In the genomic region with DNA sequence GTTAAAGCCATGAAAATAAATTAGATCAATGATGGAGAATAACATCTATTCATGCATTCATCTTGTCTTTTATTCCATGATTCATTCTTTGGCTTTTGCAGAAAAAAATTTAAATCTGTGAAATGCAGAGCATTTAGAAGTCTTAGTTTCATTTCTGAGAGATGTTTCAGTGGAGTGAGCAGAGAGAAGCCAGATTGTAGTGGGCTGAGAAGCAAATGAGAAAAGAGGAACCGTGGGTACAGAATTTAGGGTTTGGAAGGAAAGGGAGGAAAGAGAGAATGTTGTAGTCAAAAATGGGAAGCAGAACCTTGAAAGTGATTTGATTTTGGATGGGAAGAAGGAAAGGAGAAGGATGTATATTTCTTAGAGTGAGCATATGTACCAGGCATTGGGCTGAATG, we compare ENCODE assay signal across 19 cellular contexts.
"Had no signal": no experiment of that assay in that cellular context is flagged by ENCODE, and none has a peak within 500 bp of the region (broad histone marks: within the 10 kb centered on the region; RNA-seq: fewer than 3 reads in every experiment).

No MANE protein-coding gene starts in this region.

- H3K27me3 ChIP-seq: ascending aorta, gastroesophageal sphincter, heart right ventricle, pancreas, spleen, stomach, upper lobe of right lung had no signal

- FAIRE-seq: islet of Langerhans, pancreas had no signal

- H3K36me3 ChIP-seq: ascending aorta, gastroesophageal sphincter, heart right ventricle, pancreas, spleen, stomach, thoracic aorta, upper lobe of right lung had no signal

- H3K9me3 ChIP-seq: ascending aorta, gastroesophageal sphincter, heart right ventricle, pancreas, spleen, stomach, thoracic aorta, upper lobe of right lung had no signal

- H3K4me3 ChIP-seq: ascending aorta, gastroesophageal sphincter, heart right ventricle, pancreas, spleen, stomach, thoracic aorta, upper lobe of right lung had no signal

- ATAC-seq: gastroesophageal sphincter; heart right ventricle; left lobe of liver; naive thymus-derived CD8-positive, alpha-beta T cell; pancreas; sciatic nerve; upper lobe of right lung had no signal

- H3K4me1 ChIP-seq: ascending aorta, gastroesophageal sphincter, heart right ventricle, pancreas, spleen, stomach, upper lobe of right lung had no signal

- H3K27ac ChIP-seq: ascending aorta, epithelial cell of prostate, gastroesophageal sphincter, heart right ventricle, pancreas, spleen, stomach, thoracic aorta, upper lobe of right lung, VCaP had no signal

- DNase-seq: activated CD4-positive, alpha-beta T cell treated with anti-CD3 and anti-CD28 coated beads for 1 hour; activated CD4-positive, alpha-beta T cell treated with anti-CD3 and anti-CD28 coated beads, Interleukin-2, amount 50 U/mL, for 48 hours; activated naive CD4-positive, alpha-beta T cell treated with anti-CD3 and anti-CD28 coated beads, Interleukin-2, amount 10 ng/mL, durations not matched to agents 7 days and 5 days; dermis blood vessel endothelial cell; heart right ventricle; naive thymus-derived CD8-positive, alpha-beta T cell; pancreas; spleen; stomach; T1000; upper lobe of right lung had no signal
